Comparison of ENCODE assay signal across 18 cellular contexts in the genomic region with DNA sequence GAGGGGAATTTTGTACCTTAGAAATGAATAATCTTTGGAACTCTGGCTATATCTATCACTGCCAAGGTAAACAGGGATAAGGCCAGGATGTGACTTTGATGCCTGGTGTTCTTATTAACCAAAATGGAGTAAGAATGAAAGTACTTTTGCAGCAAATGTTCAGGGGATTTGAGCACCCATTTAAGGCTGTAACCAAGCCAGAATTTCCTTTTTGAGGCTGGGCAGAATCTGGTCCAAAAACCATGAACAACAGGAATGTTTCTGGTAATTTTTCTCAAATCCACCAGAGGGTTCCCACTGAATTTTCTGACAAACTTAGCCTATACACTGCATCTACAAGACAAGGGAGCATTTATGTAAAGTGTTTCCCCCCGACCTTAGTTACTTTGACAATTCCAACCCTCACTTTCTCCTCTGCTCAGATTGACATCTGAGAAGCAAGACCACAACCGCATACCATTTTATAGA.
A peak's percentile ranks its signal among the peaks of the same experiment; 100 is the strongest.
DNase-seq lines count a peak whose midpoint lies in the region; ATAC-seq and TF ChIP-seq lines count a peak whose summit lies in the region.
"Had no signal": no experiment of that assay in that cellular context is flagged by ENCODE, and none has a peak within 500 bp of the region (broad histone marks: within the 10 kb centered on the region; RNA-seq: fewer than 3 reads in every experiment).

No MANE protein-coding gene starts in this region.

- ATAC-seq in esophagus mucosa: no peak
- ATAC-seq: left lung had no signal

- CTCF ChIA-PET in HEK293 (lab: Yijun Ruan, JAX): interaction anchor here (0.7 kb wide), 2 partner anchors 31 to 514 kb away, joined by 3 to 5 read pairs; no protein-coding TSS in a partner anchor

- H3K4me3 ChIP-seq in HEK293 (ENCODE audit: low read depth, low read length) (no peak overlapping the region), fibroblast of pulmonary artery (replicated peaks; ENCODE audit: low read depth, low read length) (no peak overlapping the region)
- H3K4me3 ChIP-seq: gastroesophageal sphincter, left lung, stomach had no signal

- H3K9me3 Mint-ChIP-seq in nephron: no peaks in the 10 kb centered on the region

- H3K9me3 ChIP-seq in HEK293 (ENCODE audit: control insufficient read depth, insufficient read depth, low read depth, low read length): no peaks in the 10 kb centered on the region
- H3K9me3 ChIP-seq: gastroesophageal sphincter, left lung, stomach had no signal

- POLR2A ChIA-PET in HEK293 (lab: Yijun Ruan, JAX): interaction anchor here (0.9 to 1.5 kb wide), 2 partner anchors 8 to 120 kb away, joined by 3 to 4 read pairs; partner anchors contain the start of gene BAMBI

- no peaks in the 10 kb centered on the region; the same call in 1 of the 2 replicates for H3K4me1 ChIP-seq in HEK293 (ENCODE audit: control insufficient read depth, insufficient read depth, low read length)
- H3K4me1 ChIP-seq: left lung had no signal

- H3K27me3 Mint-ChIP-seq in nephron (ENCODE audit: low read depth): peaks cover 14% of the 10 kb centered on the region

- DNase-seq in fibroblast of pulmonary artery (ENCODE audit: low read depth): peak; percentile 69
- DNase-seq in SKM-1 treated with dmso at 0.1 percent for 144 hours (lab: John Stamatoyannopoulos, UW; ENCODE audit: unreplicated experiment): no peak
- no peak for DNase-seq in NOMO-1 treated with DMSO at 0.1 percent for 48 hours (lab: John Stamatoyannopoulos, UW; ENCODE audit: unreplicated experiment)
- DNase-seq: activated CD4-positive, alpha-beta T cell treated with anti-CD3 and anti-CD28 coated beads for 1 hour; AML-193; H7; left lung; NCI-H2029 treated with DMSO at 0.1 percent for 48 hours; NCI-H510A treated with DMSO at 0.1 percent for 48 hours; stomach; T1000 had no signal

- no peaks in the 10 kb centered on the region for H3K36me3 ChIP-seq in HEK293 (ENCODE audit: control insufficient read depth in 2 of 2, insufficient read depth in 1 of 2, low read length in 2 of 2)
- H3K36me3 ChIP-seq: gastroesophageal sphincter, left lung, stomach had no signal

- H3K36me3 Mint-ChIP-seq in nephron (ENCODE audit: low read depth): no peaks in the 10 kb centered on the region
- H3K36me3 Mint-ChIP-seq: IgD-negative memory B cell had no signal

- H3K27ac Mint-ChIP-seq in nephron: peak overlapping the region in 2 of 3 experiments; percentile 82 to 84
- H3K27ac Mint-ChIP-seq: dendritic cell treated with granulocyte-macrophage colony-stimulating factor and Interleukin-4, amounts not matched to agents 40 ng/mL and 50 ng/mL, for 4 days; IgD-negative memory B cell had no signal

- 0 out of 2 replicates have a peak, but pooled peaks have one; percentile 20 for TF ChIP-seq CTCF in HEK293 (tag by site-specific recombination; IDR thresholded peaks at IDR 0.05)
- TF ChIP-seq CTCF in VCaP (conservative IDR thresholded peaks at IDR 0.05): no peak
- peak; percentile 22 for TF ChIP-seq CTCF in fibroblast of pulmonary artery (IDR thresholded peaks at IDR 0.05; ENCODE audit: low read length, missing control alignments)
- TF ChIP-seq CTCF in nephron (IDR thresholded peaks at IDR 0.05; ENCODE audit: unreplicated experiment in 3 of 3): peak in 1 of 3 experiments; percentile 23

- peaks cover 31% of the 10 kb centered on the region for H3K4me1 Mint-ChIP-seq in nephron
- H3K4me1 Mint-ChIP-seq: IgD-negative memory B cell had no signal

- H3K27ac ChIP-seq in HEK293 (ENCODE audit: extremely low read depth, low read depth, low read length) (no peak overlapping the region), VCaP (peak overlapping the region; percentile 13; the same call in 1 of the 2 replicates)
- H3K27ac ChIP-seq: gastroesophageal sphincter, left lung, stomach had no signal

- no peak overlapping the region for H3K4me3 Mint-ChIP-seq in nephron
- H3K4me3 Mint-ChIP-seq: dendritic cell treated with granulocyte-macrophage colony-stimulating factor and Interleukin-4, amounts not matched to agents 40 ng/mL and 50 ng/mL, for 4 days; IgD-negative memory B cell had no signal

TF ChIP-seq in HEK293, 187 proteins besides CTCF, POLR2A, EP300 and RAD21 (continues in another document):
- TF ChIP-seq, protein P1, sequence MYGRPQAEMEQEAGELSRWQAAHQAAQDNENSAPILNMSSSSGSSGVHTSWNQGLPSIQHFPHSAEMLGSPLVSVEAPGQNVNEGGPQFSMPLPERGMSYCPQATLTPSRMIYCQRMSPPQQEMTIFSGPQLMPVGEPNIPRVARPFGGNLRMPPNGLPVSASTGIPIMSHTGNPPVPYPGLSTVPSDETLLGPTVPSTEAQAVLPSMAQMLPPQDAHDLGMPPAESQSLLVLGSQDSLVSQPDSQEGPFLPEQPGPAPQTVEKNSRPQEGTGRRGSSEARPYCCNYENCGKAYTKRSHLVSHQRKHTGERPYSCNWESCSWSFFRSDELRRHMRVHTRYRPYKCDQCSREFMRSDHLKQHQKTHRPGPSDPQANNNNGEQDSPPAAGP (tag by site-specific recombination; IDR thresholded peaks at IDR 0.05): no peak
- TF ChIP-seq PBX3 (CRISPR knock-in tag; IDR thresholded peaks at IDR 0.05) (no peak), ZFP69B (tag by site-specific recombination; IDR thresholded peaks at IDR 0.05) (no peak), ZSCAN5A (tag by site-specific recombination; IDR thresholded peaks at IDR 0.05) (no peak)
- TF ChIP-seq, protein P2, sequence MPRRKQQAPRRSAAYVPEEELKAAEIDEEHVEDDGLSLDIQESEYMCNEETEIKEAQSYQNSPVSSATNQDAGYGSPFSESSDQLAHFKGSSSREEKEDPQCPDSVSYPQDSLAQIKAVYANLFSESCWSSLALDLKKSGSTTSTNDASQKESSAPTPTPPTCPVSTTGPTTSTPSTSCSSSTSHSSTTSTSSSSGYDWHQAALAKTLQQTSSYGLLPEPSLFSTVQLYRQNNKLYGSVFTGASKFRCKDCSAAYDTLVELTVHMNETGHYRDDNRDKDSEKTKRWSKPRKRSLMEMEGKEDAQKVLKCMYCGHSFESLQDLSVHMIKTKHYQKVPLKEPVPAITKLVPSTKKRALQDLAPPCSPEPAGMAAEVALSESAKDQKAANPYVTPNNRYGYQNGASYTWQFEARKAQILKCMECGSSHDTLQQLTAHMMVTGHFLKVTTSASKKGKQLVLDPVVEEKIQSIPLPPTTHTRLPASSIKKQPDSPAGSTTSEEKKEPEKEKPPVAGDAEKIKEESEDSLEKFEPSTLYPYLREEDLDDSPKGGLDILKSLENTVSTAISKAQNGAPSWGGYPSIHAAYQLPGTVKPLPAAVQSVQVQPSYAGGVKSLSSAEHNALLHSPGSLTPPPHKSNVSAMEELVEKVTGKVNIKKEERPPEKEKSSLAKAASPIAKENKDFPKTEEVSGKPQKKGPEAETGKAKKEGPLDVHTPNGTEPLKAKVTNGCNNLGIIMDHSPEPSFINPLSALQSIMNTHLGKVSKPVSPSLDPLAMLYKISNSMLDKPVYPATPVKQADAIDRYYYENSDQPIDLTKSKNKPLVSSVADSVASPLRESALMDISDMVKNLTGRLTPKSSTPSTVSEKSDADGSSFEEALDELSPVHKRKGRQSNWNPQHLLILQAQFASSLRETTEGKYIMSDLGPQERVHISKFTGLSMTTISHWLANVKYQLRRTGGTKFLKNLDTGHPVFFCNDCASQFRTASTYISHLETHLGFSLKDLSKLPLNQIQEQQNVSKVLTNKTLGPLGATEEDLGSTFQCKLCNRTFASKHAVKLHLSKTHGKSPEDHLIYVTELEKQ (tag by site-specific recombination; IDR thresholded peaks at IDR 0.05; ENCODE audit: borderline replicate concordance): no peak
- TF ChIP-seq, protein P3, sequence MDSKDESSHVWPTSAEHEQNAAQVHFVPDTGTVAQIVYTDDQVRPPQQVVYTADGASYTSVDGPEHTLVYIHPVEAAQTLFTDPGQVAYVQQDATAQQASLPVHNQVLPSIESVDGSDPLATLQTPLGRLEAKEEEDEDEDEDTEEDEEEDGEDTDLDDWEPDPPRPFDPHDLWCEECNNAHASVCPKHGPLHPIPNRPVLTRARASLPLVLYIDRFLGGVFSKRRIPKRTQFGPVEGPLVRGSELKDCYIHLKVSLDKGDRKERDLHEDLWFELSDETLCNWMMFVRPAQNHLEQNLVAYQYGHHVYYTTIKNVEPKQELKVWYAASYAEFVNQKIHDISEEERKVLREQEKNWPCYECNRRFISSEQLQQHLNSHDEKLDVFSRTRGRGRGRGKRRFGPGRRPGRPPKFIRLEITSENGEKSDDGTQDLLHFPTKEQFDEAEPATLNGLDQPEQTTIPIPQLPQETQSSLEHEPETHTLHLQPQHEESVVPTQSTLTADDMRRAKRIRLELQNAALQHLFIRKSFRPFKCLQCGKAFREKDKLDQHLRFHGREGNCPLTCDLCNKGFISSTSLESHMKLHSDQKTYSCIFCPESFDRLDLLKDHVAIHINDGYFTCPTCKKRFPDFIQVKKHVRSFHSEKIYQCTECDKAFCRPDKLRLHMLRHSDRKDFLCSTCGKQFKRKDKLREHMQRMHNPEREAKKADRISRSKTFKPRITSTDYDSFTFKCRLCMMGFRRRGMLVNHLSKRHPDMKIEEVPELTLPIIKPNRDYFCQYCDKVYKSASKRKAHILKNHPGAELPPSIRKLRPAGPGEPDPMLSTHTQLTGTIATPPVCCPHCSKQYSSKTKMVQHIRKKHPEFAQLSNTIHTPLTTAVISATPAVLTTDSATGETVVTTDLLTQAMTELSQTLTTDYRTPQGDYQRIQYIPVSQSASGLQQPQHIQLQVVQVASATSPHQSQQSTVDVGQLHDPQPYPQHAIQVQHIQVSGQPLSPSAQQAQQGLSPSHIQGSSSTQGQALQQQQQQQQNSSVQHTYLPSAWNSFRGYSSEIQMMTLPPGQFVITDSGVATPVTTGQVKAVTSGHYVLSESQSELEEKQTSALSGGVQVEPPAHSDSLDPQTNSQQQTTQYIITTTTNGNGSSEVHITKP (tag by site-specific recombination; IDR thresholded peaks at IDR 0.05): peak; percentile 64; the same call in 1 of the 2 replicates
